In the genomic region with DNA sequence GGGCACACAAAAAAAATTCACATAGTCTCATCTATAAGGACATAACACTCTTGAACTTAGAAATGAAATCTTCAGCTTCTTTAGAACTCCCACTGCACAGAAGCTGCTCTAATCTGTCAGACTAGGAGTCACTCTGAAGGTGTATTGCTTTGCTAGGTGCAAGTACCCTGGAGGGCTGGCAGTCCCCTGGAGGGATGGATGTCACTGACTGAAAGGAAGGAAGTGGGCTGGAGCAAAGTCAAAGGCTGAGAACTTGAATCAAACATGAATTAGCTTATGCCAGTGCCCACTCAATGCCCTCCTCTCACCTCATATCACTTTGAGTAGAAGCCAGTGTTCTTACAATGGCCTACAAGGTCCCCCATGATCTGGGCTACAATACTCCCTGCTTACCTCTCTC, we compare ENCODE assay signal across 19 cellular contexts.
"Had no signal": no experiment of that assay in that cellular context is flagged by ENCODE, and none has a peak within 500 bp of the region (broad histone marks: within the 10 kb centered on the region; RNA-seq: fewer than 3 reads in every experiment).

No MANE protein-coding gene starts in this region.

- H3K27me3 ChIP-seq: colonic mucosa, heart left ventricle, neutrophil, right lobe of liver, spleen, testis, tibial nerve had no signal

- H3K4me3 ChIP-seq: colonic mucosa, heart left ventricle, psoas muscle, right lobe of liver, spleen, testis, tibial nerve had no signal

- H3K4me1 ChIP-seq: colonic mucosa, foreskin keratinocyte, psoas muscle, right lobe of liver, spleen, testis, tibial nerve had no signal

- ATAC-seq: foreskin keratinocyte; heart left ventricle; left lobe of liver; natural killer cell; psoas muscle; right lobe of liver; stimulated activated naive B cell treated with anti-CD40 and anti-IgM and Interleukin-4, amounts not matched to agents 10 μg/mL and 1 μg/mL and 100 μg/mL, for 72 hours; stimulated activated naive CD8-positive, alpha-beta T cell treated with anti-CD3 and anti-CD28 coated beads, Interleukin-15, amount 100 ng/mL, for 72 hours had no signal

- H3K36me3 ChIP-seq: colonic mucosa, heart left ventricle, neutrophil, right lobe of liver, spleen, tibial nerve had no signal

- H3K27ac ChIP-seq: colonic mucosa, foreskin keratinocyte, heart left ventricle, neutrophil, psoas muscle, right lobe of liver, testis, tibial nerve had no signal

- DNase-seq: colonic mucosa; dermis blood vessel endothelial cell; foreskin keratinocyte; heart left ventricle; hypothalamus; islet precursor cell; natural killer cell; psoas muscle; retina; right lobe of liver; spleen; stimulated activated CD4-positive, alpha-beta T cell treated with anti-CD3 and anti-CD28 coated beads, Interleukin-2, amount 100 ng/mL, for 24 hours; stimulated activated CD4-positive, alpha-beta T cell treated with anti-CD3 and anti-CD28 coated beads, Interleukin-4, amount 100 ng/mL, for 4 hours; stimulated activated naive B cell treated with anti-CD40 and anti-IgM and Interleukin-4, amounts not matched to agents 10 μg/mL and 1 μg/mL and 100 μg/mL, for 72 hours; stimulated activated naive CD8-positive, alpha-beta T cell treated with anti-CD3 and anti-CD28 coated beads, Interleukin-15, amount 100 ng/mL, for 72 hours; testis had no signal

- H3K9me3 ChIP-seq: colonic mucosa, heart left ventricle, neutrophil, psoas muscle, right lobe of liver, spleen, testis, tibial nerve had no signal
